In genomic region chr14:42185718-42186117, GRCh38 we compare ENCODE assay signal across 28 cellular contexts.
"Had no signal": no experiment of that assay in that cellular context is flagged by ENCODE, and none has a peak within 500 bp of the region (broad histone marks: within the 10 kb centered on the region; RNA-seq: fewer than 3 reads in every experiment).

No MANE protein-coding gene starts in this region.

- ATAC-seq: activated naive CD4-positive, alpha-beta T cell treated with anti-CD3 and anti-CD28 coated beads, Interleukin-2, amount 50 U/mL, for 72 hours; activated T-cell treated with anti-CD3 and anti-CD28 coated beads, Interleukin-2, amount 50 U/mL, for 72 hours; esophagus mucosa; left colon; right lobe of liver; stimulated activated effector memory CD8-positive, alpha-beta T cell treated with anti-CD3 and anti-CD28 coated beads, Interleukin-12 subunit alpha, Interleukin-12 subunit beta, amount 100 ng/mL, for 72 hours; stimulated activated naive CD8-positive, alpha-beta T cell treated with anti-CD3 and anti-CD28 coated beads, Interleukin-15, amount 100 ng/mL, for 72 hours had no signal

- DNase-seq: activated CD4-positive, alpha-beta T cell treated with anti-CD3 and anti-CD28 coated beads for 4 hours; activated CD4-positive, alpha-beta T cell treated with anti-CD3 and anti-CD28 coated beads, Interleukin-2, amount 50 U/mL, for 4 hours; activated naive CD4-positive, alpha-beta T cell; activated T-cell treated with anti-CD3 and anti-CD28 coated beads for 4 hours; activated T-cell treated with anti-CD3 and anti-CD28 coated beads, Interleukin-2, amount 50 U/mL, for 72 hours; central memory CD4-positive, alpha-beta T cell; endodermal cell; foreskin fibroblast; head of caudate nucleus; hypothalamus; immature natural killer cell; kidney; left colon; mammary epithelial cell; naive B cell; nephron progenitor cell; right lobe of liver; stimulated activated CD4-positive, alpha-beta T cell treated with anti-CD3 and anti-CD28 coated beads, Interleukin-4, amount 100 ng/mL, for 24 hours; stimulated activated naive CD8-positive, alpha-beta T cell treated with anti-CD3 and anti-CD28 coated beads, Interleukin-15, amount 100 ng/mL, for 72 hours; substantia nigra; uterus had no signal

- H3K27me3 ChIP-seq: breast epithelium, neutrophil, right lobe of liver, uterus had no signal

- H3K9me3 ChIP-seq: breast epithelium, neutrophil, right lobe of liver, uterus had no signal

- FAIRE-seq: kidney, TTC549 had no signal

- H3K36me3 ChIP-seq: breast epithelium, neutrophil, right lobe of liver, uterus had no signal

- H3K27ac ChIP-seq: breast epithelium, neutrophil, right lobe of liver, uterus, VCaP had no signal

- H3K4me3 ChIP-seq: breast epithelium, right lobe of liver, uterus had no signal

- H3K4me1 ChIP-seq: breast epithelium, right lobe of liver, uterus had no signal
